ENCODE assay signal across 24 cellular contexts in the genomic region with DNA sequence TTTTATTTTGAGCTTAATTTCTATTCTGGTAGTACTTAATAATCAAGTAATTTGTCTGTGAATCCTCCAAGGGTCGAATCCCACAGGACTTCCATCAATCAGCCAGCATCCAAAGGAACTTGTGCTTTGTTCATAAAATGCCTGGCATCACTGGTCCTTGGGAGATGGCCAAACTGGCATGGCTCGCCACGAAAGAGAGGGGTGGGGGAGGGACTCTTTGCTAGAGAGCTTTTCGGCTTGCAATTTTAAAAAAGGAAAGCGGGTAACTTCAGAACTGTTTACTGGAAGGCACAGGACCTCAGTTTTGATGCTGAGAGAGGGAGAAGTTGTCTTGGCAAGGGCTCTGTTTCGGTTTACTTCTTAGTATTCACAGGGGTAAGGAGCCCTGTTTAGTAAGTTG.
DNase-seq lines count a peak whose midpoint lies in the region; ATAC-seq and TF ChIP-seq lines count a peak whose summit lies in the region.
"Had no signal": no experiment of that assay in that cellular context is flagged by ENCODE, and none has a peak within 500 bp of the region (broad histone marks: within the 10 kb centered on the region; RNA-seq: fewer than 3 reads in every experiment).

No MANE protein-coding gene starts in this region.

- peaks cover 0 to 6% (median 0%) of the 10 kb centered on the region in 11 experiments; a peak in 1 of 22 replicates for H3K9me3 ChIP-seq in BLaER1 treated with 17β-estradiol and CSF1 and Interleukin-3, amounts not matched to agents 10 nM and 100 nM (replicated peaks in 1 of 11)
- no peaks in the 10 kb centered on the region for H3K9me3 ChIP-seq in sigmoid colon
- no peaks in the 10 kb centered on the region for H3K9me3 ChIP-seq in SJCRH30 (replicated peaks)
- H3K9me3 ChIP-seq: heart left ventricle had no signal

- ATAC-seq in GM21528 (IDR thresholded peaks at IDR 0.05; ENCODE audit: low FRiP score, unreplicated experiment): no peak
- ATAC-seq: activated CD8-positive, alpha-beta T cell treated with anti-CD3 and anti-CD28 coated beads for 36 hours; heart left ventricle; left cardiac atrium had no signal

- H3K36me3 ChIP-seq in BLaER1 treated with 17β-estradiol and CSF1 and Interleukin-3, amounts not matched to agents 10 nM and 100 nM: no peaks in the 10 kb centered on the region
- H3K36me3 ChIP-seq in sigmoid colon: no peaks in the 10 kb centered on the region
- H3K36me3 ChIP-seq in SJCRH30: no peaks in the 10 kb centered on the region
- H3K36me3 ChIP-seq: brain microvascular endothelial cell, heart left ventricle, upper lobe of left lung had no signal

- peak overlapping the region in 4 of 5 experiments; percentile 37 to 88 (median 70) for H3K27ac Mint-ChIP-seq in brain
- H3K27ac Mint-ChIP-seq in activated CD4-positive, alpha-beta memory T cell treated with anti-CD3 and anti-CD28 coated beads for 36 hours: no peak overlapping the region
- H3K27ac Mint-ChIP-seq: activated CD8-positive, alpha-beta T cell treated with anti-CD3 and anti-CD28 coated beads for 36 hours; activated naive CD8-positive, alpha-beta T cell treated with anti-CD3 and anti-CD28 coated beads, Interleukin-2, amount 10 ng/mL, durations not matched to agents 7 days and 5 days; B cell; stimulated activated naive CD8-positive, alpha-beta T cell treated with anti-CD3 and anti-CD28 coated beads, Interleukin-15, Interleukin-2, amounts not matched to agents 100 ng/mL and 50 ng/mL, for 24 hours had no signal

- H3K9ac ChIP-seq in BLaER1 treated with 17β-estradiol and CSF1 and Interleukin-3, amounts not matched to agents 10 nM and 100 nM: no peak overlapping the region

- no peak for TF ChIP-seq POLR2A in sigmoid colon (IDR thresholded peaks at IDR 0.05)

- peak; percentile 59 for DNase-seq in medulla oblongata (ENCODE audit: extremely low spot score)
- peak; percentile 72 for DNase-seq in sigmoid colon
- no peak for DNase-seq in SJCRH30
- DNase-seq in D341Med (ENCODE audit: low spot score): no peak
- no peak for DNase-seq in activated CD4-positive, alpha-beta memory T cell treated with anti-CD3 and anti-CD28 coated beads for 36 hours
- DNase-seq: activated CD8-positive, alpha-beta T cell treated with anti-CD3 and anti-CD28 coated beads for 36 hours; activated effector memory CD4-positive, alpha-beta T cell treated with Interleukin-2 at 50 U/mL for 16 hours; activated naive CD8-positive, alpha-beta T cell treated with anti-CD3 and anti-CD28 coated beads, Interleukin-2, amount 10 ng/mL, durations not matched to agents 7 days and 5 days; brain microvascular endothelial cell; DMS79; GF-D8; HCEC 1CT; heart left ventricle; left cardiac atrium; mammary epithelial cell; NCI-H2029; NCI-H526; upper lobe of left lung had no signal

- peaks cover 4% of the 10 kb centered on the region for H3K27me3 Mint-ChIP-seq in brain
- H3K27me3 Mint-ChIP-seq in activated CD4-positive, alpha-beta memory T cell treated with anti-CD3 and anti-CD28 coated beads for 36 hours: no peaks in the 10 kb centered on the region
- H3K27me3 Mint-ChIP-seq: activated CD8-positive, alpha-beta T cell treated with anti-CD3 and anti-CD28 coated beads for 36 hours; activated naive CD8-positive, alpha-beta T cell treated with anti-CD3 and anti-CD28 coated beads, Interleukin-2, amount 10 ng/mL, durations not matched to agents 7 days and 5 days; stimulated activated naive CD8-positive, alpha-beta T cell treated with anti-CD3 and anti-CD28 coated beads, Interleukin-15, Interleukin-2, amounts not matched to agents 100 ng/mL and 50 ng/mL, for 24 hours had no signal

- peak overlapping the region in 1 of 5 experiments; percentile 68 for H3K4me3 Mint-ChIP-seq in brain
- no peak overlapping the region for H3K4me3 Mint-ChIP-seq in activated CD4-positive, alpha-beta memory T cell treated with anti-CD3 and anti-CD28 coated beads for 36 hours
- H3K4me3 Mint-ChIP-seq: activated CD8-positive, alpha-beta T cell treated with anti-CD3 and anti-CD28 coated beads for 36 hours; activated naive CD8-positive, alpha-beta T cell treated with anti-CD3 and anti-CD28 coated beads, Interleukin-2, amount 10 ng/mL, durations not matched to agents 7 days and 5 days; B cell; stimulated activated naive CD8-positive, alpha-beta T cell treated with anti-CD3 and anti-CD28 coated beads, Interleukin-15, Interleukin-2, amounts not matched to agents 100 ng/mL and 50 ng/mL, for 24 hours had no signal

- H3K9me3 Mint-ChIP-seq in brain: peaks cover 0 to 9% (median 0%) of the 10 kb centered on the region in 5 experiments
- H3K9me3 Mint-ChIP-seq in activated CD4-positive, alpha-beta memory T cell treated with anti-CD3 and anti-CD28 coated beads for 36 hours: no peaks in the 10 kb centered on the region
- H3K9me3 Mint-ChIP-seq: activated CD8-positive, alpha-beta T cell treated with anti-CD3 and anti-CD28 coated beads for 36 hours; activated naive CD8-positive, alpha-beta T cell treated with anti-CD3 and anti-CD28 coated beads, Interleukin-2, amount 10 ng/mL, durations not matched to agents 7 days and 5 days; stimulated activated naive CD8-positive, alpha-beta T cell treated with anti-CD3 and anti-CD28 coated beads, Interleukin-15, Interleukin-2, amounts not matched to agents 100 ng/mL and 50 ng/mL, for 24 hours had no signal

- no peaks in the 10 kb centered on the region for H4K20me1 ChIP-seq in BLaER1 treated with 17β-estradiol and CSF1 and Interleukin-3, amounts not matched to agents 10 nM and 100 nM

- WGBS in sigmoid colon, 2 donors: 73 to 75% methylated on average over 6 of the region's 6 CpGs

- no peak for TF ChIP-seq EP300 in sigmoid colon (IDR thresholded peaks at IDR 0.05)

- peak overlapping the region in 6 of 11 experiments; percentile 22 to 57 (median 50); a peak in 10 of 22 replicates for H3K4me2 ChIP-seq in BLaER1 treated with 17β-estradiol and CSF1 and Interleukin-3, amounts not matched to agents 10 nM and 100 nM

- H3K4me1 ChIP-seq in BLaER1 treated with 17β-estradiol and CSF1 and Interleukin-3, amounts not matched to agents 10 nM and 100 nM: peaks cover 31 to 51% (median 38%) of the 10 kb centered on the region in 10 experiments
- peaks cover 0 to 35% (median 24%) of the 10 kb centered on the region in 4 donors for H3K4me1 ChIP-seq in sigmoid colon
- H3K4me1 ChIP-seq in SJCRH30: peaks cover 10% of the 10 kb centered on the region
- H3K4me1 ChIP-seq: upper lobe of left lung had no signal

- no peaks in the 10 kb centered on the region for H3K36me3 Mint-ChIP-seq in brain
- no peaks in the 10 kb centered on the region for H3K36me3 Mint-ChIP-seq in activated CD4-positive, alpha-beta memory T cell treated with anti-CD3 and anti-CD28 coated beads for 36 hours

- peaks cover 39% of the 10 kb centered on the region for H3K4me1 Mint-ChIP-seq in brain
- peaks cover 31% of the 10 kb centered on the region for H3K4me1 Mint-ChIP-seq in activated CD4-positive, alpha-beta memory T cell treated with anti-CD3 and anti-CD28 coated beads for 36 hours (ENCODE audit: low read depth)

- CTCF ChIA-PET in activated CD4-positive, alpha-beta memory T cell treated with anti-CD3 and anti-CD28 coated beads for 36 hours (lab: Charles Lee): interaction anchor here (0.6 to 1.1 kb wide), 3 partner anchors 40 to 329 kb away, joined by 4 to 5 read pairs (median 4); no protein-coding TSS in a partner anchor

- H3K27ac ChIP-seq in BLaER1 treated with 17β-estradiol and CSF1 and Interleukin-3, amounts not matched to agents 10 nM and 100 nM: no peak overlapping the region; a peak in 1 of 22 replicates
- H3K27ac ChIP-seq in sigmoid colon (peak overlapping the region; percentile 47 to 82 (median 78)), SJCRH30 (no peak overlapping the region)
- H3K27ac ChIP-seq: brain microvascular endothelial cell, epithelial cell of prostate, upper lobe of left lung had no signal

- TF ChIP-seq CTCF in brain (conservative IDR thresholded peaks at IDR 0.05): no peak
- no peak for TF ChIP-seq CTCF in sigmoid colon (IDR thresholded peaks at IDR 0.05)

- POLR2A ChIA-PET in activated CD4-positive, alpha-beta memory T cell treated with anti-CD3 and anti-CD28 coated beads for 36 hours (lab: Charles Lee): no interaction called here

- intact Hi-C loops in sigmoid colon (cut with DNase I): no loop called here
- intact Hi-C loops in activated CD4-positive, alpha-beta memory T cell treated with anti-CD3 and anti-CD28 coated beads for 36 hours (cut with micrococcal nuclease): loop anchor here (5.0 kb wide), 1 partner anchor 64 kb away; no protein-coding TSS in a partner anchor

- peaks cover 92 to 100% (median 99%) of the 10 kb centered on the region in 11 experiments for H3K27me3 ChIP-seq in BLaER1 treated with 17β-estradiol and CSF1 and Interleukin-3, amounts not matched to agents 10 nM and 100 nM
- H3K27me3 ChIP-seq in sigmoid colon (no peaks in the 10 kb centered on the region), SJCRH30 (no peaks in the 10 kb centered on the region)
- H3K27me3 ChIP-seq: brain microvascular endothelial cell, upper lobe of left lung had no signal

- no peak overlapping the region for H3K4me3 ChIP-seq in BLaER1 treated with 17β-estradiol and CSF1 and Interleukin-3, amounts not matched to agents 10 nM and 100 nM
- H3K4me3 ChIP-seq in sigmoid colon (no peak overlapping the region), SJCRH30 (no peak overlapping the region)
- H3K4me3 ChIP-seq: heart left ventricle, upper lobe of left lung had no signal

Comparison
In these comparisons a context has a peak if more than half of its experiments do, and no peak if none do; other contexts are left out.
1. H3K27ac ChIP-seq: peak in sigmoid colon (4 of 4); none in BLaER1 treated with 17β-estradiol and CSF1 and Interleukin-3, amounts not matched to agents 10 nM and 100 nM (0 of 11) and SJCRH30 (single experiment).
2. DNase-seq: peak in medulla oblongata (single experiment) and sigmoid colon (single experiment); none in SJCRH30 (0 of 2), D341Med (single experiment) and activated CD4-positive, alpha-beta memory T cell treated with anti-CD3 and anti-CD28 coated beads for 36 hours (single experiment).